1 cellular context compared by ENCODE assay signal in genomic region chr16:1018447-1018846, GRCh38.
TF ChIP-seq lines count a peak whose summit lies in the region.

No MANE protein-coding gene starts in this region.

TF ChIP-seq in K562, 482 proteins besides CTCF, POLR2A, EP300 and RAD21:
- TF ChIP-seq ZNF121 (CRISPR knock-in tag; conservative IDR thresholded peaks at IDR 0.05) (peak; percentile 78), ZNF507 (tag; conservative IDR thresholded peaks at IDR 0.05) (no peak)
